ENCODE assay signal across 8 cellular contexts in genomic region chr17:81295678-81296381, GRCh38. TPM values are rescaled to one million over a fixed set of nuclear protein-coding genes. Genes with fewer than 3 reads are reported as not detected.
DNase-seq lines count a peak whose midpoint lies in the region; ATAC-seq and TF ChIP-seq lines count a peak whose summit lies in the region.

No MANE protein-coding gene starts in this region.

- no peaks in the 10 kb centered on the region for H3K27me3 ChIP-seq in prostate gland (replicated peaks; ENCODE audit: insufficient read depth)

- H3K9me3 ChIP-seq in prostate gland, result no peaks in the 10 kb centered on the region

- no peaks in the 10 kb centered on the region for H3K36me3 ChIP-seq in prostate gland

- peak; percentile 9 for ATAC-seq in HG03520 (IDR thresholded peaks at IDR 0.05; ENCODE audit: unreplicated experiment)
- ATAC-seq in GM21367 (IDR thresholded peaks at IDR 0.05; ENCODE audit: unreplicated experiment), result no peak

- H3K27me3 Mint-ChIP-seq in activated naive CD4-positive, alpha-beta T cell treated with anti-CD3 and anti-CD28 coated beads for 36 hours (ENCODE audit: low read depth), result no peaks in the 10 kb centered on the region

- CTCF ChIA-PET in activated naive CD4-positive, alpha-beta T cell treated with anti-CD3 and anti-CD28 coated beads for 36 hours (lab: Charles Lee), result interaction anchor here (0.7 to 0.9 kb wide), 2 partner anchors 189 to 1310 kb away, joined by 3 to 7 read pairs; no protein-coding TSS in a partner anchor

- no peaks in the 10 kb centered on the region for H3K9me3 Mint-ChIP-seq in activated naive CD4-positive, alpha-beta T cell treated with anti-CD3 and anti-CD28 coated beads for 36 hours

- peak overlapping the region; percentile 87 to 95 for H3K27ac ChIP-seq in prostate gland

- TF ChIP-seq POLR2A in prostate gland (IDR thresholded peaks at IDR 0.05), result peak; percentile 57

- peak overlapping the region; percentile 91 for H3K27ac Mint-ChIP-seq in activated naive CD4-positive, alpha-beta T cell treated with anti-CD3 and anti-CD28 coated beads for 36 hours

- intact Hi-C loops in activated naive CD4-positive, alpha-beta T cell treated with anti-CD3 and anti-CD28 coated beads for 36 hours (cut with micrococcal nuclease), result loop anchor here (1.0 to 10.0 kb wide), 7 partner anchors 11 to 257 kb away; partner anchors contain the start of genes ACTG1, FAAP100, NDUFAF8 and TEPSIN
- intact Hi-C loops in head of caudate nucleus (cut with DNase I) (loop anchor here (5.0 kb wide), 1 partner anchor 186 kb away; no protein-coding TSS in a partner anchor), prostate gland (cut with DNase I) (loop anchor here (2.0 to 5.0 kb wide), 2 partner anchors 41 to 103 kb away; no protein-coding TSS in a partner anchor)

- WGBS in prostate gland, result 12% methylated on average over 22 of the region's 22 CpGs

- TF ChIP-seq CTCF in GM12875 (IDR thresholded peaks at IDR 0.05; ENCODE audit: borderline replicate concordance, insufficient read depth, low read depth, low read length), result peak; percentile 33; the same call in 1 of the 2 replicates
- TF ChIP-seq CTCF in prostate gland (IDR thresholded peaks at IDR 0.05), result peak; percentile 32 to 78 (median 54)

- peak overlapping the region; percentile 81 for H3K4me3 ChIP-seq in GM12875 (ENCODE audit: low read depth, low read length)
- H3K4me3 ChIP-seq in prostate gland, result peak overlapping the region; percentile 75 to 90

- peaks cover 2% of the 10 kb centered on the region for H3K36me3 Mint-ChIP-seq in activated naive CD4-positive, alpha-beta T cell treated with anti-CD3 and anti-CD28 coated beads for 36 hours (ENCODE audit: low read depth)

- DNase-seq in A172 (ENCODE audit: low spot score) (peak; percentile 44), OCI-M1 (lab: John Stamatoyannopoulos, UW) (peak; percentile 66), head of caudate nucleus (peak in 36 of 42 donors; percentile 27 to 83 (median 56)), prostate gland (ENCODE audit: low spot score) (peak; percentile 81)
- peak; percentile 67 for DNase-seq in activated naive CD4-positive, alpha-beta T cell treated with anti-CD3 and anti-CD28 coated beads for 36 hours

- peaks cover 2% of the 10 kb centered on the region for H3K4me1 ChIP-seq in prostate gland (replicated peaks)

- H3K4me1 Mint-ChIP-seq in activated naive CD4-positive, alpha-beta T cell treated with anti-CD3 and anti-CD28 coated beads for 36 hours (ENCODE audit: low read depth), result peaks cover 35% of the 10 kb centered on the region

- H3K4me3 Mint-ChIP-seq in activated naive CD4-positive, alpha-beta T cell treated with anti-CD3 and anti-CD28 coated beads for 36 hours, result peak overlapping the region; percentile 92

RNA-seq across cellular contexts. Expression of gene SLC38A10, which starts 0.7 kb away (rescaled TPM):
- total RNA-seq in A172 (2014; rRNA removed; shearing (Covaris generic)), result 57.8 and 71.5 TPM in 2 replicates
- total RNA-seq in activated naive CD4-positive, alpha-beta T cell treated with anti-CD3 and anti-CD28 coated beads for 36 hours, result 10 to 100 TPM; 29.1 to 31.9 TPM
- 100 to 1,000 TPM; 104 to 167 TPM for total RNA-seq in prostate gland

RNA-seq across cellular contexts. Expression of gene NDUFAF8, which starts 56.7 kb away (rescaled TPM):
- 100 and 123 TPM in 2 replicates for total RNA-seq in A172 (2014; rRNA removed; shearing (Covaris generic))
- 10 to 100 TPM; 75.7 to 77.0 TPM for total RNA-seq in activated naive CD4-positive, alpha-beta T cell treated with anti-CD3 and anti-CD28 coated beads for 36 hours
- total RNA-seq in prostate gland, result 10 to 100 TPM; 27.4 to 43.1 TPM

RNA-seq across cellular contexts. Expression of gene TEPSIN, which starts 57.0 kb away (rescaled TPM):
- 21.4 and 24.1 TPM in 2 replicates for total RNA-seq in A172 (2014; rRNA removed; shearing (Covaris generic))
- total RNA-seq in activated naive CD4-positive, alpha-beta T cell treated with anti-CD3 and anti-CD28 coated beads for 36 hours, result 10 to 100 TPM; 21.7 to 25.9 TPM
- total RNA-seq in prostate gland, result 10 to 100 TPM; 35.6 to 81.5 TPM
